Comparison of ENCODE assay signal across 23 cellular contexts in genomic region chr3:3227670-3228069, GRCh38. TPM values are rescaled to one million over a fixed set of nuclear protein-coding genes. Genes with fewer than 3 reads are reported as not detected.
DNase-seq lines count a peak whose midpoint lies in the region; ATAC-seq and TF ChIP-seq lines count a peak whose summit lies in the region.
"Had no signal": no experiment of that assay in that cellular context is flagged by ENCODE, and none has a peak within 500 bp of the region (broad histone marks: within the 10 kb centered on the region; RNA-seq: fewer than 3 reads in every experiment).

No MANE protein-coding gene starts in this region.

- H3K9me3 ChIP-seq in right cardiac atrium (ENCODE audit: control insufficient read depth, low read length) = no peaks in the 10 kb centered on the region
- H3K9me3 ChIP-seq: A549, BE2C had no signal

- 0% methylated on average over 1 of the region's 1 CpG for WGBS in right cardiac atrium

- no peak for TF ChIP-seq CTCF in foreskin keratinocyte (conservative IDR thresholded peaks at IDR 0.05)

- intact Hi-C loops in cardiac septum (cut with DNase I) = no loop called here
- intact Hi-C loops in left cardiac atrium (cut with DNase I) = no loop called here
- intact Hi-C loops in right cardiac atrium (cut with DNase I) = no loop called here

- DNase-seq in cerebellum (ENCODE audit: low spot score) (peak; percentile 1), cardiac septum (ENCODE audit: low spot score) (peak; percentile 76), left cardiac atrium (peak; percentile 34), right cardiac atrium (peak in 2 of 3 donors; percentile 34 to 46), foreskin keratinocyte (no peak), NCI-H2171 treated with DMSO at 0.1 percent for 48 hours (lab: John Stamatoyannopoulos, UW) (no peak)
- DNase-seq in NK-92 treated with Interleukin-12 subunit alpha and Interleukin-12 subunit beta, amount 100 ng/mL, for 24 hours (lab: John Stamatoyannopoulos, UW) = no peak
- DNase-seq: 8988T; ACHN; AML-193; BE2C; CD4-positive, alpha-beta T cell; CD8-positive, alpha-beta memory T cell; DMS 273 treated with DMSO at 0.1 percent for 48 hours; DMS79; EL; GDM1; H9 had no signal

- H3K4me1 ChIP-seq in right cardiac atrium (ENCODE audit: control insufficient read depth, insufficient read depth, low read length) = no peaks in the 10 kb centered on the region
- H3K4me1 ChIP-seq in foreskin keratinocyte = no peaks in the 10 kb centered on the region
- H3K4me1 ChIP-seq: A549; BE2C; BLaER1 treated with 17β-estradiol and CSF1 and Interleukin-3, amounts not matched to agents 10 nM and 100 nM had no signal

- peak; percentile 51 to 77 for ATAC-seq in left cardiac atrium
- peak; percentile 87 to 89 for ATAC-seq in right cardiac atrium
- ATAC-seq in foreskin keratinocyte = no peak
- ATAC-seq: A549, GM12878, GM23338, HCT116 had no signal

- H3K27me3 ChIP-seq in right cardiac atrium (ENCODE audit: control insufficient read depth, insufficient read depth) (no peaks in the 10 kb centered on the region), foreskin keratinocyte (no peaks in the 10 kb centered on the region)
- H3K27me3 ChIP-seq: BE2C; BLaER1 treated with 17β-estradiol and CSF1 and Interleukin-3, amounts not matched to agents 10 nM and 100 nM had no signal

- no peak overlapping the region for H3K4me3 ChIP-seq in right cardiac atrium (ENCODE audit: low read length)
- H3K4me3 ChIP-seq: A549; BLaER1 treated with 17β-estradiol and CSF1 and Interleukin-3, amounts not matched to agents 10 nM and 100 nM; GM12878; GM23338 had no signal

- H3K27ac ChIP-seq in right cardiac atrium (ENCODE audit: low read length) (no peak overlapping the region), foreskin keratinocyte (no peak overlapping the region)
- H3K27ac ChIP-seq: A549; BLaER1 treated with 17β-estradiol and CSF1 and Interleukin-3, amounts not matched to agents 10 nM and 100 nM had no signal

RNA-seq across cellular contexts. Expression of gene CRBN, which starts 48.2 kb away (rescaled TPM):
- total RNA-seq in cerebellum (101 TPM), cardiac septum (41.3 TPM), left cardiac atrium (10 to 100 TPM; 32.1 to 42.4 TPM), right cardiac atrium (10 to 100 TPM; 37.0 to 56.8 (median 44.9) TPM), foreskin keratinocyte (22.6 and 23.7 TPM in 2 replicates)
- polyA plus RNA-seq in right cardiac atrium (24.5 TPM), foreskin keratinocyte (13.2 and 14.4 TPM in 2 replicates)

Comparison
In these comparisons a context has a peak if more than half of its experiments do, and no peak if none do; other contexts are left out.
1. DNase-seq: peak in cerebellum (single experiment), cardiac septum (single experiment), left cardiac atrium (single experiment) and right cardiac atrium (2 of 3); none in foreskin keratinocyte (0 of 2), NK-92 treated with Interleukin-12 subunit alpha and Interleukin-12 subunit beta, amount 100 ng/mL, for 24 hours (single experiment) and NCI-H2171 treated with DMSO at 0.1 percent for 48 hours (single experiment).